8 cellular contexts compared by ENCODE assay signal in the genomic region with DNA sequence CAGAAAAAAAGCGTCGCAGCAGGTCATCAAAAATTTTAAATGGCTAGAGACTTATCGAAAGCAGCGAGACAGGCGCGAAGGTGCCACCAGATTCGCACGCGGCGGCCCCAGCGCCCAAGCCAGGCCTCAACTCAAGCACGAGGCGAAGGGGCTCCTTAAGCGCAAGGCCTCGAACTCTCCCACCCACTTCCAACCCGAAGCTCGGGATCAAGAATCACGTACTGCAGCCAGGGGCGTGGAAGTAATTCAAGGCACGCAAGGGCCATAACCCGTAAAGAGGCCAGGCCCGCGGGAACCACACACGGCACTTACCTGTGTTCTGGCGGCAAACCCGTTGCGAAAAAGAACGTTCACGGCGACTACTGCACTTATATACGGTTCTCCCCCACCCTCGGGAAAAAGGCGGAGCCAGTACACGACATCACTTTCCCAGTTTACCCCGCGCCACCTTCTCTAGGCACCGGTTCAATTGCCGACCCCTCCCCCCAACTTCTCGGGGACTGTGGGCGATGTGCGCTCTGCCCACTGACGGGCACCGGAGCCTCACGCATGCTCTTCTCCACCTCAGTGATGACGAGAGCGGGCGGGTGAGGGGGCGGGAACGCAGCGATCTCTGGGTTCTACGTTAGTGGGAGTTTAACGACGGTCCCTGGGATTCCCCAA. TPM values are rescaled to one million over a fixed set of nuclear protein-coding genes. Genes with fewer than 3 reads are reported as not detected.
DNase-seq lines count a peak whose midpoint lies in the region; ATAC-seq and TF ChIP-seq lines count a peak whose summit lies in the region.

A gene (minus strand): TSS at position 345 of the 663 bp plus-strand sequence. CDS start 1,006 bp downstream, outside the sequence.

- H3K4me1 ChIP-seq in NT2/D1 (ENCODE audit: insufficient read depth, insufficient read length) (no peaks in the 10 kb centered on the region), endodermal cell (ENCODE audit: control insufficient read depth, insufficient read depth, low read length) (no peaks in the 10 kb centered on the region)

- no peaks in the 10 kb centered on the region for H3K27me3 Mint-ChIP-seq in endodermal cell (ENCODE audit: insufficient read depth)

- peaks cover 50% of the 10 kb centered on the region for H3K36me3 Mint-ChIP-seq in endodermal cell (ENCODE audit: low read depth)

- DNase-seq in COLO829 (ENCODE audit: low spot score), result peak; percentile 98
- DNase-seq in HUDEP-2 (lab: John Stamatoyannopoulos, UW; ENCODE audit: unreplicated experiment in 76 of 76), result peak in 75 of 76 experiments; percentile 87 to 100 (median 100)
- DNase-seq in NT2/D1 (ENCODE audit: low read depth, low spot score), result peak; percentile 98
- DNase-seq in activated CD8-positive, alpha-beta memory T cell treated with anti-CD3 and anti-CD28 coated beads, Interleukin-2, amount 50 U/mL, for 1 hour (ENCODE audit: extremely low read depth), result peak; percentile 99
- DNase-seq in endodermal cell, result peak; percentile 100
- peak; percentile 100 for DNase-seq in mesenteric fat pad (ENCODE audit: low spot score)
- peak; percentile 94 for DNase-seq in stimulated activated CD8-positive, alpha-beta memory T cell treated with anti-CD3 and anti-CD28 coated beads, Interleukin-15, amount 100 ng/mL, for 24 hours (ENCODE audit: low read depth)

- H3K36me3 ChIP-seq in NT2/D1 (ENCODE audit: insufficient read depth, insufficient read length, low read length) (peaks cover 41% of the 10 kb centered on the region), endodermal cell (ENCODE audit: control insufficient read depth, insufficient read depth, low read length) (peaks cover 45% of the 10 kb centered on the region)

- H3K4me3 Mint-ChIP-seq in endodermal cell, result peak within 1 kb of the TSS; percentile 99

- H3K27ac ChIP-seq in endodermal cell (ENCODE audit: low read depth, low read length), result peak within 1 kb of the TSS; percentile 97

- H3K27ac Mint-ChIP-seq in endodermal cell, result peak within 1 kb of the TSS; percentile 100

- H3K27me3 ChIP-seq in NT2/D1 (ENCODE audit: insufficient read depth, insufficient read length), result no peaks in the 10 kb centered on the region
- no peaks in the 10 kb centered on the region for H3K27me3 ChIP-seq in endodermal cell (ENCODE audit: control insufficient read depth, insufficient read depth, low read length, poor library complexity, severe bottlenecking)

- H3K4me1 Mint-ChIP-seq in endodermal cell, result peaks cover 19% of the 10 kb centered on the region

- no peak for TF ChIP-seq CTCF in endodermal cell (conservative IDR thresholded peaks at IDR 0.05)

- no peaks in the 10 kb centered on the region for H3K9me3 Mint-ChIP-seq in endodermal cell

- H3K4me3 ChIP-seq in NT2/D1 (ENCODE audit: insufficient read length, low read depth) (peak within 1 kb of the TSS; percentile 98), endodermal cell (ENCODE audit: low read length) (peak within 1 kb of the TSS; percentile 92)

- WGBS in endodermal cell (ENCODE audit: insufficient coverage in 1 of 2, insufficient read length in 1 of 2), 2 experiments, result 0 to 1% methylated on average over 22 to 53 of the region's 53 CpGs

- H3K9me3 ChIP-seq in NT2/D1 (ENCODE audit: insufficient read depth, low read length) (no peaks in the 10 kb centered on the region), endodermal cell (ENCODE audit: control insufficient read depth, low read length) (no peaks in the 10 kb centered on the region)

- peak within 1 kb of the TSS; percentile 99 for H3K9ac ChIP-seq in NT2/D1 (ENCODE audit: insufficient read length, low read depth)
- peak within 1 kb of the TSS; percentile 99 for H3K9ac ChIP-seq in endodermal cell (ENCODE audit: extremely low read depth, low read length, poor library complexity, severe bottlenecking)

- peak; percentile 58 for ATAC-seq in GM21367 (IDR thresholded peaks at IDR 0.05; ENCODE audit: unreplicated experiment)

RNA-seq across cellular contexts. Expression of the gene that starts here (rescaled TPM):
- total RNA-seq in endodermal cell (over 10,000 TPM in 1 of 2 donors, 1,000 to 10,000 TPM in 1; 8,118 to 11,075 TPM), mesenteric fat pad (8,244 TPM)
- 8,040 TPM for polyA plus RNA-seq in endodermal cell (2013, experiment 1 of 2)
- 7,552 TPM for polyA plus RNA-seq in endodermal cell (2013, experiment 2 of 2)

Comparison
In these comparisons a context has a peak if more than half of its experiments do, and no peak if none do; other contexts are left out.
1. Peak in every context shown above with its lines: DNase-seq, ATAC-seq, H3K4me3 ChIP-seq and H3K27ac ChIP-seq.